Comparison of ENCODE assay signal across 1 cellular context in the genomic region with DNA sequence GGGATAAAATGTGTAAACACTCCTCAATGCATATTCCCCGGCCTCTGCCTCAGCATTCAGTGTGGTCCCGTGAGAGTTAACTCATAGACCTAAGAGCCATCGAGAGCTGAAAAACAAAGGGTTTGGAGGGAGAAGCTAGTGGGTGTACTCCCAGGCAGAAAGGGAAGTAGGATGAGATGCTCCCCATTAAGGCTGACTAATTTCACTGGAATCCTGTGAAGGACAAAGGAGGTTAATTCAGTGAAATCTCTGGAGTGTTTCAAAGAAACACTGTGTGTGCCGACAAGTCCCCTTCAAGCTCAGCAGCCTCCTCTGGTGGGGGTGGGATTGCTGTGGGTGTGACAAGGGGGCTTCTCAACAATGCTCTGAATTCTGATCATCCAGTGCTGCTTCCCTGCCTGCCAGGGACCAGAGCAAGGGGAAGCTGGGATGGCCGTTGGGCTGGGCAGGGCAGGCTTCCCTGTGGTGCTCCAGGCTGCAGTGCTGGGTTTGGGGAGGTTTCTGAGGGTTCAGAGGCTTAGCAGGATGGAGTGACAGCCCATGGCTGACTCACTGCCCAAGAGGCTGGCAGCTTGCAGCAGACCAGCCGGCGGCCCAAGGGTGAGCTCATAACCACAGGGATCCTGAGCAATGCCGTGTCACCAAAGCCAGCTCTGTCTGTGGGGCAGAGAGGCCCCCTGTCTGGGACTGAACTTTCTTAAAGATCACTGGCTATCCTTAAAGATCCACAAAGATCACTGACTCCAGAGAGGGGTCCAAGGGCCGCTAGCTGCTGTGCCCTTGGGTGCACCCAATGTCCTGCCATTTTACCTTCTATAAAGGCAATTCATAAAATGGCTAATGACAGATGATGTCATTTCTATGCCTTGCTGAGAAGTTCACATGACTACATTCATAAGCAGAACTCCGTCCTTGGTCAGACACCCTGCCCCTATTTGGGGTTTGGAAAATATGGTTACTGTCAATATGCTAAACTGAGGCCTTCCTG.
TF ChIP-seq lines count a peak whose summit lies in the region.

No MANE protein-coding gene starts in this region.

TF ChIP-seq in H1, 55 proteins besides CTCF, POLR2A, EP300 and RAD21:
- TF ChIP-seq HDAC2 (IDR thresholded peaks at IDR 0.05; ENCODE audit: borderline replicate concordance in 1 of 2, low read depth in 2 of 2, low read length in 2 of 2) (no peak), CHD2 (IDR thresholded peaks at IDR 0.05; ENCODE audit: low read length) (no peak), MAX (IDR thresholded peaks at IDR 0.05) (no peak), CBX8 (IDR thresholded peaks at IDR 0.05; ENCODE audit: borderline replicate concordance, low read depth, low read length) (no peak), SRF (IDR thresholded peaks at IDR 0.05; ENCODE audit: low read depth, low read length) (no peak), RFX5 (IDR thresholded peaks at IDR 0.05; ENCODE audit: borderline replicate concordance, low read depth, low read length) (no peak)
